In the genomic region with DNA sequence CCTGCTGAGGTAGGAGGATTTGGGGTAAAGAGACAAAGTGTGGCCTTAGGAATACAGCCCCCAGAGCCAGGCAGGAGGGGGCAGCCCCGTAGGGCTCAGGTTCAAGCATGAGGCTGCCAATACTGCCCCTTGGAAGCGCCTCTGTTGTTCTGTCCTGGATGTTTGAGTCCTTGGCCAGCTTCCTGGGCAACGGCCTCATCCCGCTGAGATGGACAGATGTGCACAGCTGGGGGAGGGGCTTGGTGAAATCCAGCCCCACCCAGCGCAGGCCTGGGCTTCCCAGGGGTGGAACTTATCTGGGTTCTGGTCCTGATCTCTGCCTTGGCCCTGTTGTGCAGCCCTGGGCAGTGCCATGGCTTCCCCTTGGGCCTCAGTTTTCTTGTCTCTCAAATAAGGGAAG, we compare ENCODE assay signal across 27 cellular contexts.
"Had no signal": no experiment of that assay in that cellular context is flagged by ENCODE, and none has a peak within 500 bp of the region (broad histone marks: within the 10 kb centered on the region; RNA-seq: fewer than 3 reads in every experiment).

No MANE protein-coding gene starts in this region.

- H3K9me3 Mint-ChIP-seq: activated CD4-positive, alpha-beta memory T cell treated with anti-CD3 and anti-CD28 coated beads, Interleukin-2, amount 10 ng/mL, durations not matched to agents 7 days and 5 days; activated CD4-positive, alpha-beta T cell treated with anti-CD3 and anti-CD28 coated beads, Interleukin-2, amount 10 ng/mL, durations not matched to agents 24 days and 14 days; activated T-cell treated with anti-CD3 and anti-CD28 coated beads, Interleukin-2, amount 50 U/mL, for 72 hours; central memory CD8-positive, alpha-beta T cell; T-cell; T-helper 2 cell treated with Interferon-gamma antibody and Interleukin-4, amounts not matched to agents 5 μg/mL and 100 μg/mL, for 36 hours had no signal

- H3K27me3 Mint-ChIP-seq: T-cell had no signal

- H3K4me1 Mint-ChIP-seq: activated CD4-positive, alpha-beta T cell treated with anti-CD3 and anti-CD28 coated beads, Interleukin-2, amount 10 ng/mL, durations not matched to agents 24 days and 14 days had no signal

- H3K4me2 ChIP-seq: neural progenitor cell had no signal

- DNase-seq: activated CD4-positive, alpha-beta memory T cell treated with anti-CD3 and anti-CD28 coated beads, Interleukin-2, amount 10 ng/mL, durations not matched to agents 7 days and 5 days; activated CD4-positive, alpha-beta T cell treated with anti-CD3 and anti-CD28 coated beads, Interleukin-2, amount 10 ng/mL, durations not matched to agents 24 days and 14 days; activated effector memory CD4-positive, alpha-beta T cell treated with Interleukin-2 at 50 U/mL for 16 hours; activated naive CD4-positive, alpha-beta T cell treated with anti-CD3 and anti-CD28 coated beads, Interleukin-2, amount 50 U/mL, for 16 hours; activated T-cell treated with anti-CD3 and anti-CD28 coated beads, Interleukin-2, amount 50 U/mL, for 72 hours; aorta; colonic mucosa; dorsolateral prefrontal cortex; heart left ventricle; islet precursor cell; left colon; naive thymus-derived CD4-positive, alpha-beta T cell; retina; stimulated activated CD4-positive, alpha-beta T cell treated with anti-CD3 and anti-CD28 coated beads, Interleukin-12 subunit alpha, Interleukin-12 subunit beta, amount 100 ng/mL, for 4 hours; stimulated activated CD4-positive, alpha-beta T cell treated with anti-CD3 and anti-CD28 coated beads, Interleukin-4, amount 100 ng/mL, for 4 hours; stimulated activated naive CD8-positive, alpha-beta T cell treated with anti-CD3 and anti-CD28 coated beads, Interleukin-15, Interleukin-2, amounts not matched to agents 100 U/mL and 50 U/mL, for 24 hours; T-cell; upper lobe of left lung had no signal

- H3K4me3 Mint-ChIP-seq: activated CD4-positive, alpha-beta memory T cell treated with anti-CD3 and anti-CD28 coated beads, Interleukin-2, amount 10 ng/mL, durations not matched to agents 7 days and 5 days; activated CD4-positive, alpha-beta T cell treated with anti-CD3 and anti-CD28 coated beads, Interleukin-2, amount 10 ng/mL, durations not matched to agents 24 days and 14 days; activated T-cell treated with anti-CD3 and anti-CD28 coated beads, Interleukin-2, amount 50 U/mL, for 72 hours; central memory CD8-positive, alpha-beta T cell; naive thymus-derived CD4-positive, alpha-beta T cell; neural progenitor cell; T-cell; T-helper 2 cell treated with Interferon-gamma antibody and Interleukin-4, amounts not matched to agents 5 μg/mL and 100 μg/mL, for 36 hours had no signal

- ATAC-seq: activated CD4-positive, CD25-positive, alpha-beta regulatory T cell treated with anti-CD3 and anti-CD28 coated beads, Interleukin-2, amount 50 U/mL, for 24 hours; activated T-cell treated with anti-CD3 and anti-CD28 coated beads, Interleukin-2, amount 50 U/mL, for 72 hours; gastroesophageal sphincter; left colon; naive thymus-derived CD4-positive, alpha-beta T cell; stimulated activated naive CD8-positive, alpha-beta T cell treated with anti-CD3 and anti-CD28 coated beads, Interleukin-15, Interleukin-2, amounts not matched to agents 100 U/mL and 50 U/mL, for 24 hours; T-cell had no signal

- H3K36me3 ChIP-seq: colonic mucosa, gastroesophageal sphincter, heart left ventricle, neural progenitor cell, upper lobe of left lung had no signal

- H3K4me3 ChIP-seq: colonic mucosa, dorsolateral prefrontal cortex, gastroesophageal sphincter, heart left ventricle, lung, neural progenitor cell, upper lobe of left lung had no signal

- H3K27ac ChIP-seq: colonic mucosa, epithelial cell of prostate, gastroesophageal sphincter, heart left ventricle, neural progenitor cell, VCaP had no signal

- H3K4me1 ChIP-seq: colonic mucosa had no signal

- H3K9me3 ChIP-seq: colonic mucosa, gastroesophageal sphincter, heart left ventricle, upper lobe of left lung had no signal

- H3K27me3 ChIP-seq: colonic mucosa, dorsolateral prefrontal cortex, gastroesophageal sphincter, heart left ventricle, neural progenitor cell, upper lobe of left lung had no signal

- H3K27ac Mint-ChIP-seq: activated CD4-positive, alpha-beta memory T cell treated with anti-CD3 and anti-CD28 coated beads, Interleukin-2, amount 10 ng/mL, durations not matched to agents 7 days and 5 days; activated CD4-positive, alpha-beta T cell treated with anti-CD3 and anti-CD28 coated beads, Interleukin-2, amount 10 ng/mL, durations not matched to agents 24 days and 14 days; activated T-cell treated with anti-CD3 and anti-CD28 coated beads, Interleukin-2, amount 50 U/mL, for 72 hours; progenitor cell of endocrine pancreas; T-cell; T-helper 2 cell treated with Interferon-gamma antibody and Interleukin-4, amounts not matched to agents 5 μg/mL and 100 μg/mL, for 36 hours had no signal

- H3K36me3 Mint-ChIP-seq: neural progenitor cell had no signal
